Comparison of ENCODE assay signal across 23 cellular contexts in genomic region chr6:92930212-92930611, GRCh38.
"Had no signal": no experiment of that assay in that cellular context is flagged by ENCODE, and none has a peak within 500 bp of the region (broad histone marks: within the 10 kb centered on the region; RNA-seq: fewer than 3 reads in every experiment).

No MANE protein-coding gene starts in this region.

- H3K9me3 ChIP-seq: colonic mucosa, esophagus muscularis mucosa, gastrocnemius medialis, gastroesophageal sphincter had no signal

- DNase-seq: colonic mucosa; cortex of kidney; dermis blood vessel endothelial cell; dorsolateral prefrontal cortex; effector CD4-positive, alpha-beta T cell; effector CD8-positive, alpha-beta T cell; effector memory CD4-positive, alpha-beta T cell; effector memory CD8-positive, alpha-beta T cell; endodermal cell; erythroblast; esophagus squamous epithelium; foreskin fibroblast; foreskin keratinocyte; foreskin melanocyte; gastrocnemius medialis; glutamatergic neuron; head of caudate nucleus; heart left ventricle; heart right ventricle had no signal

- H3K4me1 ChIP-seq: colonic mucosa, esophagus muscularis mucosa, esophagus squamous epithelium, foreskin keratinocyte, gastrocnemius medialis, gastroesophageal sphincter, heart left ventricle, heart right ventricle had no signal

- H3K27ac ChIP-seq: colonic mucosa, coronary artery, dorsolateral prefrontal cortex, epithelial cell of prostate, esophagus muscularis mucosa, esophagus squamous epithelium, foreskin keratinocyte, gastrocnemius medialis, gastroesophageal sphincter, heart left ventricle, heart right ventricle had no signal

- H3K36me3 ChIP-seq: colonic mucosa, esophagus muscularis mucosa, esophagus squamous epithelium, gastrocnemius medialis, gastroesophageal sphincter, heart left ventricle, heart right ventricle had no signal

- H3K4me3 ChIP-seq: colonic mucosa, coronary artery, dorsolateral prefrontal cortex, esophagus muscularis mucosa, esophagus squamous epithelium, gastrocnemius medialis, gastroesophageal sphincter, heart left ventricle, heart right ventricle had no signal

- H3K27me3 ChIP-seq: colonic mucosa, dorsolateral prefrontal cortex, esophagus muscularis mucosa, esophagus squamous epithelium, foreskin keratinocyte, gastrocnemius medialis, gastroesophageal sphincter, heart left ventricle, heart right ventricle had no signal
